9 cellular contexts compared by ENCODE assay signal in genomic region chr2:45170191-45170975, GRCh38.
DNase-seq lines count a peak whose midpoint lies in the region; ATAC-seq and TF ChIP-seq lines count a peak whose summit lies in the region.
"Had no signal": no experiment of that assay in that cellular context is flagged by ENCODE, and none has a peak within 500 bp of the region (broad histone marks: within the 10 kb centered on the region; RNA-seq: fewer than 3 reads in every experiment).

No MANE protein-coding gene starts in this region.

- H3K36me3 ChIP-seq in MG63 (no peaks in the 10 kb centered on the region), mesenchymal stem cell (ENCODE audit: control insufficient read depth in 1 of 2, insufficient read depth in 2 of 2, low read depth in 1 of 2, low read length in 2 of 2) (no peaks in the 10 kb centered on the region), upper lobe of left lung (no peaks in the 10 kb centered on the region)

- H3K27me3 ChIP-seq in MG63 = no peaks in the 10 kb centered on the region
- peaks cover 0 to 11% of the 10 kb centered on the region in 2 experiments for H3K27me3 ChIP-seq in mesenchymal stem cell (ENCODE audit: control insufficient read depth in 1 of 2, insufficient read depth in 1 of 2, low read length in 2 of 2)
- peaks cover 2 to 37% (median 22%) of the 10 kb centered on the region in 4 donors for H3K27me3 ChIP-seq in upper lobe of left lung

- WGBS in mesenchymal stem cell = 7% methylated on average over 46 of the region's 46 CpGs
- 24 to 38% methylated on average over 27 to 46 of the region's 46 CpGs for WGBS in upper lobe of left lung, 2 donors

- no peak overlapping the region for H2AK5ac ChIP-seq in mesenchymal stem cell (ENCODE audit: low read length, severe bottlenecking)

- no peaks in the 10 kb centered on the region for H3K9me3 ChIP-seq in MG63
- H3K9me3 ChIP-seq in mesenchymal stem cell (ENCODE audit: control insufficient read depth, low read length) = no peaks in the 10 kb centered on the region
- H3K9me3 ChIP-seq in upper lobe of left lung = no peaks in the 10 kb centered on the region

- no peak for TF ChIP-seq EP300 in upper lobe of left lung (IDR thresholded peaks at IDR 0.05)

- H3K23ac ChIP-seq in mesenchymal stem cell (ENCODE audit: low read length in 2 of 2) = no peak overlapping the region

- DNase-seq in MG63 (peak; percentile 13), choroid plexus epithelial cell (ENCODE audit: low read depth) (peak; percentile 45), mesenchymal stem cell (peak; percentile 15), upper lobe of left lung (peak in 1 of 2 donors; percentile 72), NCI-H1417 (lab: John Stamatoyannopoulos, UW) (no peak), HCEC 1CT (no peak)
- DNase-seq: NCI-H446 treated with DMSO at 0.1 percent for 48 hours, occipital lobe had no signal

- no peak overlapping the region for H3K14ac ChIP-seq in mesenchymal stem cell (ENCODE audit: low read length in 2 of 2)

- no peak overlapping the region for H3K18ac ChIP-seq in mesenchymal stem cell (ENCODE audit: low read depth in 1 of 2, low read length in 2 of 2)

- H3K4me3 ChIP-seq in MG63 (peak overlapping the region; percentile 53), choroid plexus epithelial cell (ENCODE audit: low read depth, low read length) (peak overlapping the region; percentile 64), mesenchymal stem cell (ENCODE audit: insufficient read depth in 1 of 2, low read depth in 1 of 2, low read length in 2 of 2) (peak overlapping the region; percentile 78 to 80), upper lobe of left lung (peak overlapping the region in 3 of 4 donors; percentile 35 to 52 (median 43))

- H3K4me1 ChIP-seq in mesenchymal stem cell (ENCODE audit: control insufficient read depth, insufficient read depth, low read depth, low read length) = peaks cover 11% of the 10 kb centered on the region
- H3K4me1 ChIP-seq in upper lobe of left lung = peaks cover 17 to 29% (median 20%) of the 10 kb centered on the region in 4 donors

- peak overlapping the region; percentile 16 for H2BK15ac ChIP-seq in mesenchymal stem cell (ENCODE audit: low read depth, poor library complexity, severe bottlenecking)

- no peak for TF ChIP-seq POLR2A in upper lobe of left lung (IDR thresholded peaks at IDR 0.05)

- H3K27ac ChIP-seq in mesenchymal stem cell (ENCODE audit: low read length, poor library complexity, severe bottlenecking) = peak overlapping the region; percentile 84
- H3K27ac ChIP-seq in upper lobe of left lung = no peak overlapping the region

- peak; percentile 38 to 50 for ATAC-seq in upper lobe of left lung (ENCODE audit: low FRiP score in 2 of 2)
- ATAC-seq in HG03457 (IDR thresholded peaks at IDR 0.05; ENCODE audit: unreplicated experiment) = no peak

- no peak overlapping the region for H4K91ac ChIP-seq in mesenchymal stem cell (ENCODE audit: low read length)

- TF ChIP-seq CTCF in choroid plexus epithelial cell (conservative IDR thresholded peaks at IDR 0.05; ENCODE audit: low read depth, low read length) = no peak
- no peak for TF ChIP-seq CTCF in upper lobe of left lung (IDR thresholded peaks at IDR 0.05)

- no peak overlapping the region for H3K4ac ChIP-seq in mesenchymal stem cell (ENCODE audit: low read depth in 1 of 2, low read length in 2 of 2)

- H2AFZ ChIP-seq in mesenchymal stem cell (ENCODE audit: low read depth, low read length) = no peak overlapping the region

- H3K4me2 ChIP-seq in mesenchymal stem cell (ENCODE audit: low read length, poor library complexity, severe bottlenecking) = peak overlapping the region; percentile 72

- H2BK5ac ChIP-seq in mesenchymal stem cell (ENCODE audit: low read depth, low read length, poor library complexity, severe bottlenecking) = peak overlapping the region; percentile 91

- H4K8ac ChIP-seq in mesenchymal stem cell (ENCODE audit: low read length) = no peak overlapping the region

- no peak overlapping the region for H2BK120ac ChIP-seq in mesenchymal stem cell (ENCODE audit: low read depth, low read length)

- no peak overlapping the region for H2BK12ac ChIP-seq in mesenchymal stem cell (ENCODE audit: low read length in 2 of 2)

- peaks cover 5% of the 10 kb centered on the region for H3K79me1 ChIP-seq in mesenchymal stem cell (replicated peaks; ENCODE audit: low read length, poor library complexity, severe bottlenecking)

- peak overlapping the region; percentile 83 for H3K9ac ChIP-seq in mesenchymal stem cell (ENCODE audit: low read length)

Comparison
In these comparisons a context has a peak if more than half of its experiments do, and no peak if none do; other contexts are left out.
1. DNase-seq: peak in MG63 (single experiment), choroid plexus epithelial cell (single experiment) and mesenchymal stem cell (single experiment); none in NCI-H1417 (0 of 3) and HCEC 1CT (single experiment).
2. Peak in every context shown above with its lines, with median percentiles within 50 percentile points of each other: H3K4me3 ChIP-seq.